Comparison of ENCODE assay signal across 1 cellular context in genomic region chr10:94617389-94617944, GRCh38.
TF ChIP-seq lines count a peak whose summit lies in the region.

No MANE protein-coding gene starts in this region.

TF ChIP-seq in HepG2, 621 proteins besides CTCF, POLR2A, EP300 and RAD21 (continued from another document):
- TF ChIP-seq HNF1A (IDR thresholded peaks at IDR 0.05; ENCODE audit: low read depth) (no peak), HNF1A (CRISPR knock-in tag; IDR thresholded peaks at IDR 0.05; ENCODE audit: borderline replicate concordance) (no peak), ZNF205 (CRISPR knock-in tag; IDR thresholded peaks at IDR 0.05) (no peak), SRSF1 (optimal IDR thresholded peaks at IDR 0.05; ENCODE audit: low read depth, low read length) (no peak), NFIB (CRISPR knock-in tag; IDR thresholded peaks at IDR 0.05; ENCODE audit: borderline replicate concordance) (no peak), SNRNP70 (IDR thresholded peaks at IDR 0.05; ENCODE audit: low read depth, low read length) (no peak), JARID2 (CRISPR knock-in tag; IDR thresholded peaks at IDR 0.05; ENCODE audit: insufficient replicate concordance) (no peak), ZFP90 (CRISPR knock-in tag; IDR thresholded peaks at IDR 0.05; ENCODE audit: borderline replicate concordance) (no peak), CENPT (CRISPR knock-in tag; IDR thresholded peaks at IDR 0.05; ENCODE audit: low read depth) (no peak), HIC2 (CRISPR knock-in tag; IDR thresholded peaks at IDR 0.05; ENCODE audit: low read depth) (no peak)
